9 cellular contexts compared by ENCODE assay signal in genomic region chr1:94792876-94793605, GRCh38. TPM values are rescaled to one million over a fixed set of nuclear protein-coding genes. Genes with fewer than 3 reads are reported as not detected.
DNase-seq lines count a peak whose midpoint lies in the region; ATAC-seq and TF ChIP-seq lines count a peak whose summit lies in the region.
"Had no signal": no experiment of that assay in that cellular context is flagged by ENCODE, and none has a peak within 500 bp of the region (broad histone marks: within the 10 kb centered on the region; RNA-seq: fewer than 3 reads in every experiment).

No MANE protein-coding gene starts in this region.

- DNase-seq in AG08396 (ENCODE audit: low spot score) (peak; percentile 30), OCI-M1 (lab: John Stamatoyannopoulos, UW) (peak; percentile 64), right atrium auricular region (ENCODE audit: low spot score) (no peak), tibial nerve (ENCODE audit: low spot score in 2 of 2) (peak in 1 of 2 donors; percentile 41), NCI-H524 treated with DMSO at 0.1 percent for 48 hours (lab: John Stamatoyannopoulos, UW) (no peak), cerebellar nuclear complex (lab: John Stamatoyannopoulos, UW) (no peak)
- no peak for DNase-seq in activated CD4-positive, alpha-beta T cell treated with anti-CD3 and anti-CD28 coated beads, Interleukin-2, amount 50 U/mL, for 1 hour

- TF ChIP-seq CTCF in right atrium auricular region (IDR thresholded peaks at IDR 0.05) = no peak
- TF ChIP-seq CTCF in tibial nerve (IDR thresholded peaks at IDR 0.05) = no peak

- H3K27ac ChIP-seq in right atrium auricular region (peak overlapping the region; percentile 66 to 81), tibial nerve (peak overlapping the region; percentile 0 to 83 (median 70))

- TF ChIP-seq EP300 in tibial nerve (IDR thresholded peaks at IDR 0.05) = peak in 1 of 2 donors; percentile 66

- no peaks in the 10 kb centered on the region for H3K27me3 ChIP-seq in right atrium auricular region
- no peaks in the 10 kb centered on the region for H3K27me3 ChIP-seq in tibial nerve

- H3K4me1 ChIP-seq in right atrium auricular region (peaks cover 0 to 18% of the 10 kb centered on the region in 2 donors), tibial nerve (peaks cover 0 to 50% (median 14%) of the 10 kb centered on the region in 4 donors)

- 39% methylated on average over 5 of the region's 5 CpGs for WGBS in tibial nerve, 2 donors

- no peaks in the 10 kb centered on the region for H3K9me3 ChIP-seq in right atrium auricular region
- no peaks in the 10 kb centered on the region for H3K9me3 ChIP-seq in tibial nerve

- H3K36me3 ChIP-seq in right atrium auricular region (no peaks in the 10 kb centered on the region), tibial nerve (no peaks in the 10 kb centered on the region)

- no peak for TF ChIP-seq POLR2A in tibial nerve (IDR thresholded peaks at IDR 0.05)

- H3K4me3 ChIP-seq in right atrium auricular region (no peak overlapping the region), tibial nerve (no peak overlapping the region)

- ATAC-seq in GM21723 (IDR thresholded peaks at IDR 0.05; ENCODE audit: unreplicated experiment) = peak; percentile 21

RNA-seq across cellular contexts. Expression of gene SLC44A3, which starts 27.1 kb away (rescaled TPM):
- 1 to 10 TPM; 2.7 to 9.5 TPM for total RNA-seq in right atrium auricular region
- total RNA-seq in tibial nerve = 1 to 10 TPM; 1.6 to 8.1 (median 5.3) TPM
- total RNA-seq: activated CD8-positive, alpha-beta memory T cell treated with anti-CD3 and anti-CD28 coated beads for 36 hours had no signal

Comparison
In these comparisons a context has a peak if more than half of its experiments do, and no peak if none do; other contexts are left out.
1. DNase-seq: peak in AG08396 (single experiment) and OCI-M1 (single experiment); none in right atrium auricular region (single experiment), NCI-H524 treated with DMSO at 0.1 percent for 48 hours (single experiment), activated CD4-positive, alpha-beta T cell treated with anti-CD3 and anti-CD28 coated beads, Interleukin-2, amount 50 U/mL, for 1 hour (single experiment) and cerebellar nuclear complex (0 of 2).